ENCODE assay signal across 21 cellular contexts in the genomic region with DNA sequence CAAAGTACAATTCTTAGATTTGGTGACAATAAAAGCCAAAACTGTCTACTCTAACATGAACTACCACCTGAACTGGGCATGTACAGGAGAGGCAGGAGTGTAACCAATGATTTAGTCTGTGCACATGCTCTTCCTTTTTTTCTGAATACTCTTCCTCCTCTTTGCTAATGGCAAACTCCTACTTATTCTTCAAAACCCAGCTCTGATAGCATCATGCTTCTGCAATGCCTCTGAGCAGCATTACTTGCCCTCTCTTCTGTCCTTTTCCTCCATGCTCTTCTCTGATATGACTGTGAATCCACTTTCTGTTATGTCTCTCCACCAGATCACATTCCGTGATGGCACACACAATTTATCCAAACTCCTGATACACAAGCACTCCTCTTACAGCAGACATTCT. TPM values are rescaled to one million over a fixed set of nuclear protein-coding genes. Genes with fewer than 3 reads are reported as not detected.
DNase-seq lines count a peak whose midpoint lies in the region; ATAC-seq, FAIRE-seq and TF ChIP-seq lines count a peak whose summit lies in the region.
"Had no signal": no experiment of that assay in that cellular context is flagged by ENCODE, and none has a peak within 500 bp of the region (broad histone marks: within the 10 kb centered on the region; RNA-seq: fewer than 3 reads in every experiment).

No MANE protein-coding gene starts in this region.

- no peak overlapping the region for H3K9ac ChIP-seq in astrocyte (ENCODE audit: low read length)
- H3K9ac ChIP-seq: BLaER1 treated with 17β-estradiol and CSF1 and Interleukin-3, amounts not matched to agents 10 nM and 100 nM had no signal

- BruUV-seq in Caco-2 (replicated peaks; lab: Mats Ljungman, UMichigan) (no TSS peak), MCF 10A (replicated peaks; lab: Mats Ljungman, UMichigan) (no TSS peak)

- H3K9me3 Mint-ChIP-seq in Caco-2 (ENCODE audit: unreplicated experiment), result no peaks in the 10 kb centered on the region
- H3K9me3 Mint-ChIP-seq in astrocyte (ENCODE audit: unreplicated experiment), result no peaks in the 10 kb centered on the region
- no peaks in the 10 kb centered on the region for H3K9me3 Mint-ChIP-seq in mesothelial cell of epicardium
- no peaks in the 10 kb centered on the region for H3K9me3 Mint-ChIP-seq in progenitor cell of endocrine pancreas (ENCODE audit: low read depth)
- H3K9me3 Mint-ChIP-seq in MCF 10A (ENCODE audit: unreplicated experiment), result no peaks in the 10 kb centered on the region
- H3K9me3 Mint-ChIP-seq: CD8-positive, alpha-beta T cell; GM23338; HFFc6 had no signal

- no peaks in the 10 kb centered on the region for H3K36me3 ChIP-seq in Caco-2 (ENCODE audit: control insufficient read depth, insufficient read depth, low read length)
- H3K36me3 ChIP-seq in astrocyte (ENCODE audit: insufficient read depth, low read length), result peaks cover 77% of the 10 kb centered on the region

- TF ChIP-seq CTCF in Caco-2 (IDR thresholded peaks at IDR 0.05; ENCODE audit: insufficient read depth in 1 of 2, low read depth in 1 of 2, low read length in 1 of 2, severe bottlenecking in 1 of 2, unreplicated experiment in 1 of 2) (no peak), astrocyte (IDR thresholded peaks at IDR 0.05; ENCODE audit: insufficient read depth, low read depth, low read length) (no peak), mesothelial cell of epicardium (IDR thresholded peaks at IDR 0.05; ENCODE audit: unreplicated experiment) (no peak), progenitor cell of endocrine pancreas (IDR thresholded peaks at IDR 0.05; ENCODE audit: unreplicated experiment) (no peak), MCF 10A (IDR thresholded peaks at IDR 0.05; ENCODE audit: unreplicated experiment) (no peak)

- H3K4me2 ChIP-seq in astrocyte (ENCODE audit: low read length), result no peak overlapping the region
- H3K4me2 ChIP-seq: BLaER1 treated with 17β-estradiol and CSF1 and Interleukin-3, amounts not matched to agents 10 nM and 100 nM; GM23338 had no signal

- intact Hi-C loops in Caco-2 (cut with micrococcal nuclease; ENCODE audit: unreplicated experiment) (loop anchor here (2.0 kb wide), 1 partner anchor 147 kb away; no protein-coding TSS in a partner anchor), MCF 10A (cut with micrococcal nuclease) (no loop called here)

- ATAC-seq in GM19395 (IDR thresholded peaks at IDR 0.05; ENCODE audit: unreplicated experiment), result no peak
- ATAC-seq: CD8-positive, alpha-beta T cell had no signal

- no peak overlapping the region for H2AFZ ChIP-seq in astrocyte (ENCODE audit: low read depth, low read length)
- H2AFZ ChIP-seq: GM23338 had no signal

- POLR2A ChIA-PET in Caco-2 (lab: Charles Lee) (no interaction called here), MCF 10A (lab: Yijun Ruan, JAX) (no interaction called here)

- H3K27ac Mint-ChIP-seq in Caco-2 (ENCODE audit: unreplicated experiment), result peak overlapping the region; percentile 10
- H3K27ac Mint-ChIP-seq in astrocyte (ENCODE audit: unreplicated experiment), result peak overlapping the region; percentile 34
- H3K27ac Mint-ChIP-seq in mesothelial cell of epicardium, result peak overlapping the region; percentile 3
- peak overlapping the region; percentile 18 for H3K27ac Mint-ChIP-seq in progenitor cell of endocrine pancreas
- no peak overlapping the region for H3K27ac Mint-ChIP-seq in MCF 10A (ENCODE audit: low read depth, unreplicated experiment)
- H3K27ac Mint-ChIP-seq: B cell; CD8-positive, alpha-beta T cell; GM23338; HFFc6 had no signal

- peaks cover 6% of the 10 kb centered on the region; the same call in 1 of the 2 replicates for H3K4me1 ChIP-seq in Caco-2
- peaks cover 17% of the 10 kb centered on the region for H3K4me1 ChIP-seq in astrocyte (ENCODE audit: insufficient read depth, low read length)
- H3K4me1 ChIP-seq: BLaER1 treated with 17β-estradiol and CSF1 and Interleukin-3, amounts not matched to agents 10 nM and 100 nM had no signal

- peaks cover 30% of the 10 kb centered on the region for H3K79me2 ChIP-seq in astrocyte (ENCODE audit: insufficient read depth, low read length)

- peaks cover 53% of the 10 kb centered on the region for H4K20me1 ChIP-seq in astrocyte (ENCODE audit: insufficient read depth, low read length)
- H4K20me1 ChIP-seq: BLaER1 treated with 17β-estradiol and CSF1 and Interleukin-3, amounts not matched to agents 10 nM and 100 nM had no signal

- CTCF ChIA-PET in Caco-2 (lab: Charles Lee) (no interaction called here), MCF 10A (lab: Yijun Ruan, JAX) (interaction anchor here (0.7 kb wide), 1 partner anchor 18 kb away, joined by 3 read pairs; no protein-coding TSS in a partner anchor)

- no peak overlapping the region for H3K27ac ChIP-seq in astrocyte (ENCODE audit: low read depth, low read length)
- H3K27ac ChIP-seq: BLaER1 treated with 17β-estradiol and CSF1 and Interleukin-3, amounts not matched to agents 10 nM and 100 nM; HL-60 had no signal

- H3K36me3 Mint-ChIP-seq in Caco-2 (ENCODE audit: insufficient read depth, unreplicated experiment) (peaks cover 80% of the 10 kb centered on the region), astrocyte (ENCODE audit: low read depth, unreplicated experiment) (peaks cover 33% of the 10 kb centered on the region), mesothelial cell of epicardium (peaks cover 57% of the 10 kb centered on the region), progenitor cell of endocrine pancreas (ENCODE audit: insufficient read depth) (peaks cover 30% of the 10 kb centered on the region), MCF 10A (ENCODE audit: insufficient read depth, unreplicated experiment) (peaks cover 23% of the 10 kb centered on the region)

- H3K4me3 ChIP-seq in Caco-2 (ENCODE audit: low read depth, low read length) (no peak overlapping the region), astrocyte (ENCODE audit: insufficient read depth, low read depth, low read length) (no peak overlapping the region)
- H3K4me3 ChIP-seq: BLaER1 treated with 17β-estradiol and CSF1 and Interleukin-3, amounts not matched to agents 10 nM and 100 nM; GM23338 had no signal

- H3K27me3 ChIP-seq in Caco-2 (replicated peaks; ENCODE audit: control insufficient read depth, insufficient read depth, low read length) (no peaks in the 10 kb centered on the region), astrocyte (ENCODE audit: insufficient read depth, low read length) (no peaks in the 10 kb centered on the region)
- H3K27me3 ChIP-seq: BLaER1 treated with 17β-estradiol and CSF1 and Interleukin-3, amounts not matched to agents 10 nM and 100 nM had no signal

- H3K9me3 ChIP-seq in Caco-2 (no peaks in the 10 kb centered on the region), astrocyte (ENCODE audit: insufficient read depth, low read depth, low read length) (no peaks in the 10 kb centered on the region)
- H3K9me3 ChIP-seq: BLaER1 treated with 17β-estradiol and CSF1 and Interleukin-3, amounts not matched to agents 10 nM and 100 nM had no signal

- DNase-seq in Caco-2 (no peak), astrocyte (ENCODE audit: low read depth) (no peak), mesothelial cell of epicardium (ENCODE audit: low spot score in 2 of 2, unreplicated experiment in 2 of 2) (no peak), progenitor cell of endocrine pancreas (ENCODE audit: low spot score, unreplicated experiment) (no peak), NCI-H1048 (lab: John Stamatoyannopoulos, UW) (no peak), MCF 10A (ENCODE audit: unreplicated experiment) (no peak)
- DNase-seq: CD8-positive, alpha-beta T cell; DMS79; GDM1; HCEC 1CT; HFFc6; IMR-90 had no signal

- no peak for FAIRE-seq in astrocyte (lab: Jason Lieb, UNC)
- FAIRE-seq: D721Med, GM12892, GM18507, H54 had no signal

- H3K4me1 Mint-ChIP-seq in Caco-2 (ENCODE audit: low read depth, unreplicated experiment), result peaks cover 14% of the 10 kb centered on the region
- peaks cover 41% of the 10 kb centered on the region for H3K4me1 Mint-ChIP-seq in astrocyte (ENCODE audit: low read depth, unreplicated experiment)
- no peaks in the 10 kb centered on the region for H3K4me1 Mint-ChIP-seq in mesothelial cell of epicardium
- H3K4me1 Mint-ChIP-seq in progenitor cell of endocrine pancreas (ENCODE audit: low read depth), result peaks cover 14% of the 10 kb centered on the region
- no peaks in the 10 kb centered on the region for H3K4me1 Mint-ChIP-seq in MCF 10A (ENCODE audit: insufficient read depth, unreplicated experiment)
- H3K4me1 Mint-ChIP-seq: B cell had no signal

- H3K4me3 Mint-ChIP-seq in Caco-2 (ENCODE audit: unreplicated experiment) (no peak overlapping the region), astrocyte (ENCODE audit: unreplicated experiment) (no peak overlapping the region), mesothelial cell of epicardium (no peak overlapping the region), progenitor cell of endocrine pancreas (ENCODE audit: low read depth) (no peak overlapping the region), MCF 10A (ENCODE audit: unreplicated experiment) (no peak overlapping the region)
- H3K4me3 Mint-ChIP-seq: B cell; CD8-positive, alpha-beta T cell; GM23338; HFFc6 had no signal

- H3K27me3 Mint-ChIP-seq in Caco-2 (ENCODE audit: insufficient read depth, unreplicated experiment) (no peaks in the 10 kb centered on the region), astrocyte (ENCODE audit: low read depth, unreplicated experiment) (no peaks in the 10 kb centered on the region), mesothelial cell of epicardium (ENCODE audit: low read depth) (no peaks in the 10 kb centered on the region), progenitor cell of endocrine pancreas (no peaks in the 10 kb centered on the region), MCF 10A (ENCODE audit: insufficient read depth, unreplicated experiment) (no peaks in the 10 kb centered on the region)

RNA-seq across cellular contexts. Expression of gene CNN3, which starts 31.4 kb away (rescaled TPM):
- 286 and 329 TPM in 2 replicates for total RNA-seq in Caco-2 (2022)
- 515 and 538 TPM in 2 replicates for total RNA-seq in astrocyte
- total RNA-seq in mesothelial cell of epicardium, result 241 to 260 TPM (median 247 TPM) in 3 replicates
- 341 and 342 TPM in 2 replicates for total RNA-seq in progenitor cell of endocrine pancreas
- total RNA-seq in MCF 10A (2022), result 44.5 and 48.2 TPM in 2 replicates
